In the genomic region with DNA sequence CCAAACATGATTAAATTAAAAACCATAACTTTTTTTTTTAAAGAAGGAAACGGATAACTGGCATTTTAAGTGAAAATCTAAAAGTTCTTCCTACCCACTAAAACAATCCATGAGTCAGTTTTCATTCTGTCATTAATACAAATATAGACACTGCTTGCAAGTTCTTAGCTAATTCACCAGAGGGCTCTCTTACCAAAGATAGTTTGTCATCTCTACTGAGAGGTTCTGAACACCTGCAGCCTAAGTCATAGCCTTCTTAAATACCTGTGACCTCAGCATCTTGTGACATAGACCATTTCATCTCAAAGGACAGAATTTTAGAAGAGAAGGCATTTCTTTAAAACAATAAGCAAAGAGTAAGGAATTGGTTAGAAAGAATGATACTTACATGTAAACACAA, we compare ENCODE assay signal across 10 cellular contexts.
DNase-seq lines count a peak whose midpoint lies in the region; ATAC-seq, FAIRE-seq and TF ChIP-seq lines count a peak whose summit lies in the region.
"Had no signal": no experiment of that assay in that cellular context is flagged by ENCODE, and none has a peak within 500 bp of the region (broad histone marks: within the 10 kb centered on the region; RNA-seq: fewer than 3 reads in every experiment).

No MANE protein-coding gene starts in this region.

- no peaks in the 10 kb centered on the region for H3K4me1 Mint-ChIP-seq in activated T-cell treated with anti-CD3 and anti-CD28 coated beads, Interleukin-2, amount 50 U/mL, for 24 hours (ENCODE audit: low read depth)

- peak; percentile 25 for TF ChIP-seq CTCF in kidney epithelial cell (IDR thresholded peaks at IDR 0.05; ENCODE audit: insufficient read depth, low read length, poor library complexity, severe bottlenecking)
- peak in 3 of 7 experiments; percentile 12 to 43 (median 14) for TF ChIP-seq CTCF in stomach (IDR thresholded peaks at IDR 0.05)

- H3K27me3 ChIP-seq in kidney epithelial cell (ENCODE audit: control insufficient read depth, insufficient read depth, low read length) (no peaks in the 10 kb centered on the region), stomach (peaks cover 0 to 4% (median 0%) of the 10 kb centered on the region in 3 donors)

- H3K4me3 ChIP-seq in kidney epithelial cell (ENCODE audit: low read depth, low read length) (no peak overlapping the region), stomach (no peak overlapping the region)

- H3K36me3 Mint-ChIP-seq in activated T-cell treated with anti-CD3 and anti-CD28 coated beads, Interleukin-2, amount 50 U/mL, for 24 hours (ENCODE audit: low read depth), result no peaks in the 10 kb centered on the region

- H3K27ac ChIP-seq in stomach, result no peak overlapping the region

- DNase-seq in Caki2 (ENCODE audit: low read depth) (peak; percentile 12), HTR-8/SVneo (ENCODE audit: insufficient read length, low spot score) (peak; percentile 8), SW480 (ENCODE audit: low spot score) (peak; percentile 40), kidney epithelial cell (ENCODE audit: low read depth) (peak; percentile 1), midbrain (lab: John Stamatoyannopoulos, UW) (no peak), stomach (no peak)
- no peak for DNase-seq in activated T-cell treated with anti-CD3 and anti-CD28 coated beads, Interleukin-2, amount 50 U/mL, for 24 hours
- DNase-seq: activated CD4-positive, CD25-positive, alpha-beta regulatory T cell; GOT3 had no signal

- peaks cover 33% of the 10 kb centered on the region for H3K27me3 Mint-ChIP-seq in activated T-cell treated with anti-CD3 and anti-CD28 coated beads, Interleukin-2, amount 50 U/mL, for 24 hours

- 28 to 43% (median 35%) methylated on average over 1 of the region's 1 CpG for WGBS in stomach, 5 donors

- H3K27ac Mint-ChIP-seq in activated T-cell treated with anti-CD3 and anti-CD28 coated beads, Interleukin-2, amount 50 U/mL, for 24 hours, result no peak overlapping the region

- ATAC-seq in GM19467 (IDR thresholded peaks at IDR 0.05; ENCODE audit: unreplicated experiment), result no peak

- intact Hi-C loops in stomach (cut with DNase I; ENCODE audit: low total_unique reads), result no loop called here

- H3K4me3 Mint-ChIP-seq in activated T-cell treated with anti-CD3 and anti-CD28 coated beads, Interleukin-2, amount 50 U/mL, for 24 hours, result no peak overlapping the region

- no peak for FAIRE-seq in HTR-8/SVneo (lab: Jason Lieb, UNC)

- no peaks in the 10 kb centered on the region for H3K9me3 Mint-ChIP-seq in activated T-cell treated with anti-CD3 and anti-CD28 coated beads, Interleukin-2, amount 50 U/mL, for 24 hours

- TF ChIP-seq EP300 in stomach (IDR thresholded peaks at IDR 0.05), result no peak

- no peaks in the 10 kb centered on the region for H3K4me1 ChIP-seq in stomach

- no peaks in the 10 kb centered on the region for H3K9me3 ChIP-seq in stomach

- in situ Hi-C loops in Caki2 (cut with HindIII; ENCODE audit: low pct_unique_long_range_greater_than_20kb, low sequenced_read_pairs), result no loop called here

- no peaks in the 10 kb centered on the region for H3K36me3 ChIP-seq in kidney epithelial cell (ENCODE audit: control insufficient read depth, insufficient read depth, low read length)
- no peaks in the 10 kb centered on the region for H3K36me3 ChIP-seq in stomach

- no peak for TF ChIP-seq POLR2A in stomach (IDR thresholded peaks at IDR 0.05)

Comparison
In these comparisons a context has a peak if more than half of its experiments do, and no peak if none do; other contexts are left out.
1. DNase-seq: peak in Caki2 (single experiment), HTR-8/SVneo (single experiment), SW480 (single experiment) and kidney epithelial cell (single experiment); none in midbrain (single experiment), stomach (single experiment) and activated T-cell treated with anti-CD3 and anti-CD28 coated beads, Interleukin-2, amount 50 U/mL, for 24 hours (single experiment).